Comparison of ENCODE assay signal across 11 cellular contexts in genomic region chr4:70787496-70787895, GRCh38.
"Had no signal": no experiment of that assay in that cellular context is flagged by ENCODE, and none has a peak within 500 bp of the region (broad histone marks: within the 10 kb centered on the region; RNA-seq: fewer than 3 reads in every experiment).

No MANE protein-coding gene starts in this region.

- FAIRE-seq: H1, H54 had no signal

- H3K4me2 ChIP-seq: GM23338 had no signal

- H2AFZ ChIP-seq: GM23248, GM23338 had no signal

- H3K4me3 ChIP-seq: GM23248, GM23338, HAP-1 had no signal

- H3K27ac ChIP-seq: GM23248 had no signal

- DNase-seq: GM23248, GOT3, H7, H9, HCEC 1CT, HFFc6 had no signal

- H3K9me3 ChIP-seq: HAP-1 had no signal

- H3K9ac ChIP-seq: GM23248 had no signal

- ATAC-seq: GM23338, HCT116 had no signal
